Comparison of ENCODE assay signal across 18 cellular contexts in the genomic region with DNA sequence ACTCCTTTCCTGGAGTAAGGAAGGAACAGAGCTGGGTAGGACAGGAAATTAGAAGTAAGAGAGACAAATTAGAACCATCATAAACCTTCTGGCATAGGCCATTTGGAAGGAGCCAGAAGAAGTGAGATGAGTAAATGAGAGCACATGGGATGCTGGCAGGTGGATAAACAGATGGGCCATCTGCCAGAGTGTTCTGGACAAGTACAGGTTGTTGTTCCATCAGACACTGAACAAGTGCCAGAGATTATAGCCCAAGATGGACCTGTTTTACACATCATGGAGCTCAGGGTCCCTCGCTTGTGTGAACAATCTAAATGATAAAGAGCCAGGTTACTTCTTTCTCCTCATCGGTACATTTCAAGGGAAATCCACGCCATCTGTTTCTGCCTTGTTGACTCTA.
"Had no signal": no experiment of that assay in that cellular context is flagged by ENCODE, and none has a peak within 500 bp of the region (broad histone marks: within the 10 kb centered on the region; RNA-seq: fewer than 3 reads in every experiment).

No MANE protein-coding gene starts in this region.

- H3K4me1 ChIP-seq: colonic mucosa, upper lobe of right lung had no signal

- H3K36me3 ChIP-seq: cardiac muscle cell, colonic mucosa, neutrophil, thoracic aorta, upper lobe of right lung had no signal

- DNase-seq: activated B cell treated with CpG ODN at 0.5 μM for 24 hours; activated CD4-positive, alpha-beta T cell treated with anti-CD3 and anti-CD28 coated beads, Interleukin-2, amount 10 ng/mL, durations not matched to agents 24 days and 14 days; activated CD8-positive, alpha-beta memory T cell treated with anti-CD3 and anti-CD28 coated beads, Interleukin-2, amount 50 U/mL, for 4 hours; activated CD8-positive, alpha-beta T cell treated with anti-CD3 and anti-CD28 coated beads, Interleukin-2, amount 10 ng/mL, durations not matched to agents 7 days and 5 days; activated effector memory CD4-positive, alpha-beta T cell treated with anti-CD3 and anti-CD28 coated beads, Interleukin-2, amount 50 U/mL, for 16 hours; activated T-cell treated with anti-CD3 and anti-CD28 coated beads, Interleukin-2, amount 50 U/mL, for 48 hours; colonic mucosa; foreskin fibroblast; kidney glomerular epithelial cell; mesenchymal stem cell; naive thymus-derived CD8-positive, alpha-beta T cell; retina; stimulated activated CD4-positive, alpha-beta T cell treated with anti-CD3 and anti-CD28 coated beads, Interleukin-12 subunit alpha, Interleukin-12 subunit beta, amount 100 ng/mL, for 4 hours; upper lobe of right lung had no signal

- H3K27ac ChIP-seq: cardiac muscle cell, colonic mucosa, neutrophil, thoracic aorta, upper lobe of right lung had no signal

- H3K9me3 ChIP-seq: colonic mucosa, neutrophil, thoracic aorta, upper lobe of right lung had no signal

- H3K27me3 ChIP-seq: cardiac muscle cell, colonic mucosa, neutrophil, upper lobe of right lung had no signal

- ATAC-seq: activated CD8-positive, alpha-beta T cell treated with anti-CD3 and anti-CD28 coated beads, Interleukin-2, amount 10 ng/mL, durations not matched to agents 7 days and 5 days; naive thymus-derived CD8-positive, alpha-beta T cell; stimulated activated effector memory CD8-positive, alpha-beta T cell treated with anti-CD3 and anti-CD28 coated beads, Interleukin-12 subunit alpha, Interleukin-12 subunit beta, amount 100 ng/mL, for 72 hours; upper lobe of right lung had no signal

- H3K4me3 ChIP-seq: cardiac muscle cell, colonic mucosa, thoracic aorta, upper lobe of right lung had no signal
